10 cellular contexts compared by ENCODE assay signal in the genomic region with DNA sequence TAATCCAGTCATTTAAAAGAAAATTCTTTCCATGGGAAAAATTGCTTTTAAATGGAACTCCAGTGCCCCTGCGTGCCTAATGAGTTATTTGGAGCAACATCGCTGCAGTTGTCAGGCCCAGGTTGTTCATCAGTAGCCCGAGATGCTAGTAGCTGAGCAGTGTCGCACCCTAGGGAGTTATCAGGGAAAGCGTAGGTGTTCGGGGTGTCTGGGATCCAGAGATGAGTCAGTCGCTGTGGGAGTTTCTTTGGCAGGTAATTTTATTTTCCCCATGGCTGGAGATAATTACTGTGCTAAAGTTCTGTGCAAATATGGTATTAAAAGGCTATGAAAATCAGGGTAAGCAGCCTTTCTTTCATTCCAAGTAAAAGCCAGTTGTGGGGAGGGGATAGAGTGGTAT.
DNase-seq lines count a peak whose midpoint lies in the region; ATAC-seq lines count a peak whose summit lies in the region.
"Had no signal": no experiment of that assay in that cellular context is flagged by ENCODE, and none has a peak within 500 bp of the region (broad histone marks: within the 10 kb centered on the region; RNA-seq: fewer than 3 reads in every experiment).

No MANE protein-coding gene starts in this region.

- no peaks in the 10 kb centered on the region for H3K36me3 Mint-ChIP-seq in T-helper 2 cell treated with Interferon-gamma antibody and Interleukin-4, amounts not matched to agents 5 μg/mL and 100 μg/mL, for 36 hours (ENCODE audit: low read depth)

- no peak overlapping the region for H3K4me3 Mint-ChIP-seq in T-helper 2 cell treated with Interferon-gamma antibody and Interleukin-4, amounts not matched to agents 5 μg/mL and 100 μg/mL, for 36 hours
- H3K4me3 Mint-ChIP-seq: activated CD4-positive, alpha-beta memory T cell treated with anti-CD3 and anti-CD28 coated beads, Interleukin-2, amount 10 ng/mL, durations not matched to agents 7 days and 5 days; activated naive CD8-positive, alpha-beta T cell had no signal

- peaks cover 21% of the 10 kb centered on the region for H3K27me3 Mint-ChIP-seq in T-helper 2 cell treated with Interferon-gamma antibody and Interleukin-4, amounts not matched to agents 5 μg/mL and 100 μg/mL, for 36 hours (ENCODE audit: low read depth)

- H3K27ac Mint-ChIP-seq in T-helper 2 cell treated with Interferon-gamma antibody and Interleukin-4, amounts not matched to agents 5 μg/mL and 100 μg/mL, for 36 hours, result no peak overlapping the region
- H3K27ac Mint-ChIP-seq: activated CD4-positive, alpha-beta memory T cell treated with anti-CD3 and anti-CD28 coated beads, Interleukin-2, amount 10 ng/mL, durations not matched to agents 7 days and 5 days; activated naive CD8-positive, alpha-beta T cell had no signal

- DNase-seq in putamen (ENCODE audit: low spot score), result peak; percentile 67
- DNase-seq in medulla oblongata (ENCODE audit: extremely low spot score), result no peak
- no peak for DNase-seq in T-helper 2 cell treated with Interferon-gamma antibody and Interleukin-4, amounts not matched to agents 5 μg/mL and 100 μg/mL, for 36 hours (ENCODE audit: low spot score)
- DNase-seq: activated CD4-positive, alpha-beta memory T cell treated with anti-CD3 and anti-CD28 coated beads, Interleukin-2, amount 10 ng/mL, durations not matched to agents 7 days and 5 days; NCI-H524 treated with DMSO at 0.1 percent for 48 hours had no signal

- peaks cover 4% of the 10 kb centered on the region for H3K4me1 Mint-ChIP-seq in T-helper 2 cell treated with Interferon-gamma antibody and Interleukin-4, amounts not matched to agents 5 μg/mL and 100 μg/mL, for 36 hours (ENCODE audit: low read depth)
- H3K4me1 Mint-ChIP-seq: activated CD4-positive, alpha-beta memory T cell treated with anti-CD3 and anti-CD28 coated beads, Interleukin-2, amount 10 ng/mL, durations not matched to agents 7 days and 5 days had no signal

- no peaks in the 10 kb centered on the region for H3K9me3 Mint-ChIP-seq in T-helper 2 cell treated with Interferon-gamma antibody and Interleukin-4, amounts not matched to agents 5 μg/mL and 100 μg/mL, for 36 hours
- H3K9me3 Mint-ChIP-seq: activated CD4-positive, alpha-beta memory T cell treated with anti-CD3 and anti-CD28 coated beads, Interleukin-2, amount 10 ng/mL, durations not matched to agents 7 days and 5 days had no signal

- ATAC-seq in GM18870 (IDR thresholded peaks at IDR 0.05; ENCODE audit: unreplicated experiment) (peak; percentile 77), GM21786 (IDR thresholded peaks at IDR 0.05; ENCODE audit: unreplicated experiment) (peak; percentile 83), HG03520 (IDR thresholded peaks at IDR 0.05; ENCODE audit: unreplicated experiment) (peak; percentile 82), GM21390 (IDR thresholded peaks at IDR 0.05; ENCODE audit: unreplicated experiment) (no peak)
